26 cellular contexts compared by ENCODE assay signal in the genomic region with DNA sequence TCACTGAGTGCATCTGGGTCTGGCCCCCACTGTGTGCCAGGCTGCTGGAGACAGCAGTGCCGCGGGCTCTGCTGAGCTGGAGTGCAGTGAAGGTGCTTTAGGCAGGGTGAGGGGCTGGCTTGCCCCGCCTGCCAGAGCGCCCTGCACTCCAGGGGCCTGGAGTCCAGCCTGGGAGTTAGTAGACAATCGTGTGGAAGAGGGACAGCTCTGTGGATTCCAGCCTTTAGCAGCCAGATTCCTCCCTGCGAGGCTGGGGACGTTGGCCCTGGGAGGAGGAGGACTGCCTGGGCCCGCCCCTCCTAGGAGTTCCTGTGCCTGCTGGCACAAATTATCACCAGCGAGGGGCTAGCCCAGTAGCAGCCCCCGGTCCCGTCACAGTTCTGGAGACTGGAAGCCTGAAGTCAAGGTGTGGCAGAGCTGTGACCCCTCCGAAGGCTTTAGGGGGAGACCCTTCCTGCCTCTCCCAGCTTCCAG. TPM values are rescaled to one million over a fixed set of nuclear protein-coding genes. Genes with fewer than 3 reads are reported as not detected.
DNase-seq lines count a peak whose midpoint lies in the region; ATAC-seq, FAIRE-seq and TF ChIP-seq lines count a peak whose summit lies in the region.
"Had no signal": no experiment of that assay in that cellular context is flagged by ENCODE, and none has a peak within 500 bp of the region (broad histone marks: within the 10 kb centered on the region; RNA-seq: fewer than 3 reads in every experiment).

No MANE protein-coding gene starts in this region.

- H3K27ac ChIP-seq in left ventricle myocardium inferior (replicated peaks), result no peak overlapping the region
- no peak overlapping the region for H3K27ac ChIP-seq in adrenal gland
- no peak overlapping the region for H3K27ac ChIP-seq in HepG2 (ENCODE audit: extremely low read length, insufficient read depth, low read length)
- H3K27ac ChIP-seq in upper lobe of right lung, result no peak overlapping the region
- no peak overlapping the region for H3K27ac ChIP-seq in small intestine (ENCODE audit: low read depth in 1 of 2, low read length in 1 of 2)
- H3K27ac ChIP-seq: esophagus muscularis mucosa, parathyroid adenoma, suprapubic skin had no signal

- TF ChIP-seq CTCF in left ventricle myocardium inferior (IDR thresholded peaks at IDR 0.05; ENCODE audit: borderline replicate concordance) (no peak), adrenal gland (IDR thresholded peaks at IDR 0.05) (no peak), HepG2 (CRISPR knock-in tag; IDR thresholded peaks at IDR 0.05) (no peak), upper lobe of right lung (IDR thresholded peaks at IDR 0.05) (no peak)

- FAIRE-seq in HepG2 (lab: Jason Lieb, UNC) (no peak), small intestine (lab: Jason Lieb, UNC) (no peak)
- FAIRE-seq: frontal cortex, islet of Langerhans had no signal

- peak; percentile 56 for ATAC-seq in HepG2
- ATAC-seq in upper lobe of right lung, result no peak
- ATAC-seq: activated T-cell treated with anti-CD3 and anti-CD28 coated beads, Interleukin-2, amount 50 U/mL, for 4 hours; HCT116; natural killer cell had no signal

- DNase-seq in cardiac septum (ENCODE audit: low spot score) (peak; percentile 59), left ventricle myocardium inferior (no peak), adrenal gland (peak in 4 of 7 donors; percentile 10 to 50 (median 12)), HepG2 (ENCODE audit: low spot score) (no peak), upper lobe of right lung (peak; percentile 54), small intestine (no peak), SW 1271 (lab: John Stamatoyannopoulos, UW) (no peak), NCI-H2107 (lab: John Stamatoyannopoulos, UW) (no peak)
- DNase-seq: activated B cell treated with CpG ODN at 0.5 μM for 24 hours; activated CD4-positive, alpha-beta T cell treated with anti-CD3 and anti-CD28 coated beads, Interleukin-2, amount 50 U/mL, for 48 hours; activated naive CD4-positive, alpha-beta T cell treated with anti-CD3 and anti-CD28 coated beads, Interleukin-2, amount 10 ng/mL, durations not matched to agents 7 days and 5 days; activated T-cell treated with anti-CD3 and anti-CD28 coated beads, Interleukin-2, amount 50 U/mL, for 4 hours; cerebellar nuclear complex; effector memory CD4-positive, alpha-beta T cell; MG63; natural killer cell; NCI-H1436; NCI-H2171 treated with DMSO at 0.1 percent for 48 hours; T1000 had no signal

- peaks cover 52% of the 10 kb centered on the region for H3K79me2 ChIP-seq in HepG2 (ENCODE audit: insufficient read depth, low read length)
- H3K79me2 ChIP-seq: parathyroid adenoma had no signal

- H2AFZ ChIP-seq in HepG2 (ENCODE audit: low read length), result no peak overlapping the region
- H2AFZ ChIP-seq: parathyroid adenoma had no signal

- peaks cover 17% of the 10 kb centered on the region for H4K20me1 ChIP-seq in HepG2 (ENCODE audit: insufficient read depth, low read length)

- no peak overlapping the region for H3K9ac ChIP-seq in HepG2 (ENCODE audit: insufficient read depth, low read depth, low read length)
- H3K9ac ChIP-seq: parathyroid adenoma had no signal

- TF ChIP-seq POLR2A in adrenal gland (IDR thresholded peaks at IDR 0.05) (no peak), HepG2 (IDR thresholded peaks at IDR 0.05; ENCODE audit: insufficient read depth in 1 of 2, low read depth in 2 of 2, low read length in 2 of 2) (no peak)

- H3K9me3 ChIP-seq in left ventricle myocardium inferior (replicated peaks) (no peaks in the 10 kb centered on the region), adrenal gland (replicated peaks in 1 of 3) (no peaks in the 10 kb centered on the region), HepG2 (ENCODE audit: low read length) (no peaks in the 10 kb centered on the region), upper lobe of right lung (no peaks in the 10 kb centered on the region), small intestine (ENCODE audit: control insufficient read depth, low read depth) (no peaks in the 10 kb centered on the region)
- H3K9me3 ChIP-seq: MG63 had no signal

- no peak for TF ChIP-seq RAD21 in HepG2 (CRISPR knock-in tag; IDR thresholded peaks at IDR 0.05)

- POLR2A ChIA-PET in HepG2 (lab: Yijun Ruan, JAX), result no interaction called here

- intact Hi-C loops in cardiac septum (cut with DNase I) (no loop called here), left ventricle myocardium inferior (cut with micrococcal nuclease) (no loop called here), adrenal gland (cut with DNase I) (no loop called here), HepG2 (cut with micrococcal nuclease; ENCODE audit: unreplicated experiment) (loop anchor here (5.0 kb wide), 1 partner anchor 93 kb away; no protein-coding TSS in a partner anchor), upper lobe of right lung (cut with DNase I) (no loop called here)

- peaks cover 56% of the 10 kb centered on the region for H3K4me1 ChIP-seq in left ventricle myocardium inferior
- H3K4me1 ChIP-seq in adrenal gland (replicated peaks in 1 of 2), result peaks cover 13 to 20% of the 10 kb centered on the region in 2 donors
- H3K4me1 ChIP-seq in HepG2 (ENCODE audit: insufficient read depth, low read length), result peaks cover 41% of the 10 kb centered on the region
- peaks cover 40% of the 10 kb centered on the region for H3K4me1 ChIP-seq in upper lobe of right lung
- peaks cover 0 to 2% of the 10 kb centered on the region in 2 donors for H3K4me1 ChIP-seq in small intestine (ENCODE audit: control insufficient read depth in 2 of 2, insufficient read depth in 1 of 2, low read depth in 1 of 2, low read length in 1 of 2)
- H3K4me1 ChIP-seq: parathyroid adenoma had no signal

- BruUV-seq in HepG2 (replicated peaks; lab: Mats Ljungman, UMichigan), result no TSS peak

- WGBS in adrenal gland, 4 donors, result 73 to 87% (median 83%) methylated on average over 5 to 12 of the region's 12 CpGs
- 76% methylated on average over 6 of the region's 12 CpGs for WGBS in HepG2 (ENCODE audit: low lambda C conversion rate)
- WGBS in small intestine, 3 donors, result 75 to 81% (median 75%) methylated on average over 12 of the region's 12 CpGs

- no peak overlapping the region for H3K4me3 ChIP-seq in left ventricle myocardium inferior
- no peak overlapping the region for H3K4me3 ChIP-seq in adrenal gland
- H3K4me3 ChIP-seq in HepG2 (replicated peaks in 1 of 3; ENCODE audit: insufficient read depth in 1 of 3, low read depth in 2 of 3, low read length in 3 of 3), result no peak overlapping the region
- no peak overlapping the region for H3K4me3 ChIP-seq in upper lobe of right lung
- no peak overlapping the region for H3K4me3 ChIP-seq in small intestine (ENCODE audit: low read depth in 1 of 2, low read length in 2 of 2)
- H3K4me3 ChIP-seq: esophagus muscularis mucosa, MG63, suprapubic skin had no signal

- CTCF ChIA-PET in HepG2 (lab: Yijun Ruan, JAX; ENCODE audit: low intra/inter-chr PET ratio, low total read pairs), result no interaction called here

- in situ Hi-C loops in HepG2 (cut with HindIII; ENCODE audit: extremely low pct_ligation_motif_present, low pct_unique_long_range_greater_than_20kb), result no loop called here

- 0 out of 2 replicates have a peak overlapping the region, but pooled peaks have one; percentile 4 for H3K4me2 ChIP-seq in HepG2 (ENCODE audit: low read depth, low read length)

- H3K36me3 ChIP-seq in left ventricle myocardium inferior, result no peaks in the 10 kb centered on the region
- no peaks in the 10 kb centered on the region for H3K36me3 ChIP-seq in adrenal gland (replicated peaks in 1 of 2)
- peaks cover 0 to 1% of the 10 kb centered on the region in 2 experiments; a peak in 1 of 5 replicates for H3K36me3 ChIP-seq in HepG2 (replicated peaks in 1 of 2; ENCODE audit: control insufficient read depth in 1 of 2, insufficient read depth in 2 of 2, low read length in 2 of 2)
- H3K36me3 ChIP-seq in upper lobe of right lung, result no peaks in the 10 kb centered on the region
- no peaks in the 10 kb centered on the region for H3K36me3 ChIP-seq in small intestine (ENCODE audit: control insufficient read depth in 2 of 2, insufficient read depth in 2 of 2, low read length in 2 of 2)
- H3K36me3 ChIP-seq: esophagus muscularis mucosa, MG63, suprapubic skin had no signal

- H3K27me3 ChIP-seq in left ventricle myocardium inferior (ENCODE audit: low read depth) (no peaks in the 10 kb centered on the region), adrenal gland (no peaks in the 10 kb centered on the region), HepG2 (ENCODE audit: control insufficient read depth in 1 of 2, insufficient read depth in 2 of 2, low read length in 2 of 2) (no peaks in the 10 kb centered on the region), upper lobe of right lung (no peaks in the 10 kb centered on the region), small intestine (ENCODE audit: control insufficient read depth in 2 of 2, insufficient read depth in 2 of 2, low read length in 2 of 2) (no peaks in the 10 kb centered on the region)
- H3K27me3 ChIP-seq: esophagus muscularis mucosa, MG63, suprapubic skin had no signal

- TF ChIP-seq EP300 in HepG2 (IDR thresholded peaks at IDR 0.05; ENCODE audit: low read depth in 2 of 2, low read length in 2 of 2) (no peak), HepG2 (CRISPR knock-in tag; IDR thresholded peaks at IDR 0.05; ENCODE audit: borderline replicate concordance) (no peak)

RNA-seq across cellular contexts. Expression of a gene that starts 7.4 kb away (rescaled TPM):
- total RNA-seq in cardiac septum (19.1 TPM), left ventricle myocardium inferior (13.4 TPM), adrenal gland (10 to 100 TPM; 15.5 to 35.2 (median 21.9) TPM), HepG2 (2016; rRNA removed; fragmentation: Illumina TruSeq; extraction: Trizol) (18.2 and 21.0 TPM in 2 replicates), upper lobe of right lung (58.2 TPM)
- polyA plus RNA-seq in adrenal gland (10 to 100 TPM in 2 of 3 donors, 1 to 10 TPM in 1; 8.2 to 73.9 (median 33.8) TPM), HepG2 (2011; rRNA removed) (27.7 and 35.5 TPM in 2 replicates), small intestine (10 to 100 TPM in 2 of 3 donors, 1 to 10 TPM in 1; 6.5 to 14.1 (median 11.1) TPM)
- 9.3 and 11.0 TPM in 2 replicates for total RNA-seq in HepG2 (2016; cell fraction: cytosol; rRNA removed; fragmentation: Illumina TruSeq; extraction: Trizol; ENCODE audit: low read depth)
- 16.0 and 24.7 TPM in 2 replicates for total RNA-seq in HepG2 (2016; cell fraction: insoluble cytoplasmic fraction; rRNA removed; fragmentation: Illumina TruSeq; extraction: Trizol)
- 16.1 and 18.9 TPM in 2 replicates for total RNA-seq in HepG2 (2016; cell fraction: membrane; rRNA removed; fragmentation: Illumina TruSeq; extraction: Trizol)
- total RNA-seq in HepG2 (2016; cell fraction: nucleus; rRNA removed; fragmentation: Illumina TruSeq; extraction: Trizol), result 21.7 and 25.1 TPM in 2 replicates
- 11.1 and 23.9 TPM in 2 replicates for polyA plus RNA-seq in HepG2 (2011; cell fraction: cytosol; rRNA removed)
- 115 and 118 TPM in 2 replicates for polyA plus RNA-seq in HepG2 (2011; cell fraction: nucleus; rRNA removed)
- 37.4 and 43.4 TPM in 2 replicates for polyA plus RNA-seq in HepG2 (2012)
- 2.0 and 3.4 TPM in 2 replicates for polyA plus RNA-seq in HepG2 (2016; cell fraction: cytosol; fragmentation: Illumina TruSeq; extraction: Trizol; ENCODE audit: low read depth)
- 17.8 and 20.5 TPM in 2 replicates for polyA plus RNA-seq in HepG2 (2016; cell fraction: insoluble cytoplasmic fraction; fragmentation: Illumina TruSeq; extraction: Trizol; ENCODE audit: low read depth)
- 5.5 and 5.6 TPM in 2 replicates for polyA plus RNA-seq in HepG2 (2016; cell fraction: membrane; fragmentation: Illumina TruSeq; extraction: Trizol; ENCODE audit: low read depth)
- 51.0 and 56.7 TPM in 2 replicates for polyA plus RNA-seq in HepG2 (2016; cell fraction: nucleus; fragmentation: Illumina TruSeq; extraction: Trizol; ENCODE audit: insufficient read depth, low read depth)
- 4.5 and 52.2 TPM in 2 replicates for polyA minus RNA-seq in HepG2 (2011; rRNA and poly(A)+ RNA removed; ENCODE audit: low replicate concordance)
- polyA minus RNA-seq in HepG2 (2011; cell fraction: cytosol; rRNA and poly(A)+ RNA removed), result 14.2 and 24.5 TPM in 2 replicates
- polyA minus RNA-seq in HepG2 (2011; cell fraction: nucleus; rRNA and poly(A)+ RNA removed), result 45.0 and 59.1 TPM in 2 replicates

RNA-seq across cellular contexts. Expression of a gene that starts 51.3 kb away (rescaled TPM):
- total RNA-seq in cardiac septum (1.1 TPM), left ventricle myocardium inferior (0.44 TPM), adrenal gland (1 to 10 TPM in 1 of 8 donors, under 1 TPM in 6, not detected in 1; 0.28 to 3.0 (median 0.46) TPM), HepG2 (2016; rRNA removed; fragmentation: Illumina TruSeq; extraction: Trizol) (0.10 and 0.22 TPM in 2 replicates), upper lobe of right lung (1.0 TPM)
- polyA plus RNA-seq in adrenal gland (1 to 10 TPM in 1 of 3 donors, under 1 TPM in 2; 0.05 to 1.1 (median 0.24) TPM), HepG2 (2011; rRNA removed) (0.39 and 0.40 TPM in 2 replicates), small intestine (under 1 TPM; 0.27 to 0.45 (median 0.28) TPM)
- 0.09 and 0.20 TPM in 2 replicates for total RNA-seq in HepG2 (2016; cell fraction: cytosol; rRNA removed; fragmentation: Illumina TruSeq; extraction: Trizol; ENCODE audit: low read depth)
- 0.19 TPM in 1 of 2 replicates, not detected in the other for total RNA-seq in HepG2 (2016; cell fraction: insoluble cytoplasmic fraction; rRNA removed; fragmentation: Illumina TruSeq; extraction: Trizol)
- total RNA-seq in HepG2 (2016; cell fraction: membrane; rRNA removed; fragmentation: Illumina TruSeq; extraction: Trizol), result 0.25 TPM in 1 of 2 replicates, not detected in the other
- 0.59 TPM in 1 of 2 replicates, not detected in the other for total RNA-seq in HepG2 (2016; cell fraction: nucleus; rRNA removed; fragmentation: Illumina TruSeq; extraction: Trizol)
- 0.05 and 0.34 TPM in 2 replicates for polyA plus RNA-seq in HepG2 (2011; cell fraction: cytosol; rRNA removed)
- polyA plus RNA-seq in HepG2 (2011; cell fraction: nucleus; rRNA removed), result 2.2 and 3.5 TPM in 2 replicates
- polyA plus RNA-seq in HepG2 (2012), result 0.40 and 0.65 TPM in 2 replicates
- 0.10 and 0.12 TPM in 2 replicates for polyA plus RNA-seq in HepG2 (2016; cell fraction: cytosol; fragmentation: Illumina TruSeq; extraction: Trizol; ENCODE audit: low read depth)
- polyA plus RNA-seq in HepG2 (2016; cell fraction: insoluble cytoplasmic fraction; fragmentation: Illumina TruSeq; extraction: Trizol; ENCODE audit: low read depth), result 0.16 TPM in 1 of 2 replicates, not detected in the other
- 0.07 and 0.08 TPM in 2 replicates for polyA plus RNA-seq in HepG2 (2016; cell fraction: membrane; fragmentation: Illumina TruSeq; extraction: Trizol; ENCODE audit: low read depth)
- 0.36 and 0.65 TPM in 2 replicates for polyA plus RNA-seq in HepG2 (2016; cell fraction: nucleus; fragmentation: Illumina TruSeq; extraction: Trizol; ENCODE audit: insufficient read depth, low read depth)
- 0.14 and 1.0 TPM in 2 replicates for polyA minus RNA-seq in HepG2 (2011; rRNA and poly(A)+ RNA removed; ENCODE audit: low replicate concordance)
- not detected in 2 replicates for polyA minus RNA-seq in HepG2 (2011; cell fraction: cytosol; rRNA and poly(A)+ RNA removed)
- 1.9 and 2.0 TPM in 2 replicates for polyA minus RNA-seq in HepG2 (2011; cell fraction: nucleus; rRNA and poly(A)+ RNA removed)
- polyA plus RNA-seq: CD14-positive monocyte had no signal

Comparison
In these comparisons a context has a peak if more than half of its experiments do, and no peak if none do; other contexts are left out.
1. DNase-seq: peak in cardiac septum (single experiment), adrenal gland (4 of 7) and upper lobe of right lung (single experiment); none in left ventricle myocardium inferior (single experiment), HepG2 (single experiment), small intestine (single experiment), SW 1271 (0 of 2) and NCI-H2107 (single experiment).